In genomic region chr3:194364652-194365434, GRCh38 we compare ENCODE assay signal across 10 cellular contexts. TPM values are rescaled to one million over a fixed set of nuclear protein-coding genes. Genes with fewer than 3 reads are reported as not detected.
A peak's percentile ranks its signal among the peaks of the same experiment; 100 is the strongest.
DNase-seq lines count a peak whose midpoint lies in the region; ATAC-seq and TF ChIP-seq lines count a peak whose summit lies in the region.
"Had no signal": no experiment of that assay in that cellular context is flagged by ENCODE, and none has a peak within 500 bp of the region (broad histone marks: within the 10 kb centered on the region; RNA-seq: fewer than 3 reads in every experiment).

No MANE protein-coding gene starts in this region.

- peak overlapping the region; percentile 39 to 72 for H2BK12ac ChIP-seq in mesenchymal stem cell (ENCODE audit: low read length in 2 of 2)

- H3K27ac ChIP-seq in body of pancreas (no peak overlapping the region), mesenchymal stem cell (ENCODE audit: low read length, poor library complexity, severe bottlenecking) (peak overlapping the region; percentile 1)

- H2BK15ac ChIP-seq in mesenchymal stem cell (ENCODE audit: low read depth, poor library complexity, severe bottlenecking): peak overlapping the region; percentile 1

- no peak overlapping the region for H3K23ac ChIP-seq in mesenchymal stem cell (ENCODE audit: low read length in 2 of 2)

- H2BK5ac ChIP-seq in mesenchymal stem cell (ENCODE audit: low read depth, low read length, poor library complexity, severe bottlenecking): no peak overlapping the region

- no peak overlapping the region for H3K4ac ChIP-seq in mesenchymal stem cell (ENCODE audit: low read depth in 1 of 2, low read length in 2 of 2)

- WGBS in body of pancreas, 2 donors: 43 to 70% methylated on average over 10 to 20 of the region's 20 CpGs
- WGBS in mesenchymal stem cell: 5% methylated on average over 13 of the region's 20 CpGs

- ATAC-seq in body of pancreas (peak; percentile 41), HG03342 (IDR thresholded peaks at IDR 0.05; ENCODE audit: unreplicated experiment) (no peak)
- ATAC-seq: activated CD8-positive, alpha-beta memory T cell treated with anti-CD3 and anti-CD28 coated beads, Interleukin-2, amount 10 ng/mL, durations not matched to agents 7 days and 5 days had no signal

- DNase-seq in DMS79 (lab: John Stamatoyannopoulos, UW): peak; percentile 67
- DNase-seq in NCI-H146 (lab: John Stamatoyannopoulos, UW): peak; percentile 94
- peak in 3 of 4 donors; percentile 18 to 31 (median 22) for DNase-seq in body of pancreas
- peak; percentile 93 for DNase-seq in mesenchymal stem cell
- DNase-seq in GM19238 (ENCODE audit: insufficient read length, low spot score): no peak
- no peak for DNase-seq in T-helper 2 cell
- no peak for DNase-seq in MV-4-11 (lab: John Stamatoyannopoulos, UW)
- DNase-seq: activated CD8-positive, alpha-beta memory T cell treated with anti-CD3 and anti-CD28 coated beads, Interleukin-2, amount 10 ng/mL, durations not matched to agents 7 days and 5 days; NCI-H526 treated with DMSO at 0.1 percent for 48 hours had no signal

- H3K9ac ChIP-seq in mesenchymal stem cell (ENCODE audit: low read length): peak overlapping the region; percentile 12

- H3K4me3 ChIP-seq in body of pancreas: no peak overlapping the region
- H3K4me3 ChIP-seq in mesenchymal stem cell (ENCODE audit: insufficient read depth in 1 of 2, low read depth in 1 of 2, low read length in 2 of 2): no peak overlapping the region

- H2BK120ac ChIP-seq in mesenchymal stem cell (ENCODE audit: low read depth, low read length): no peak overlapping the region

- no peak overlapping the region for H2AK5ac ChIP-seq in mesenchymal stem cell (ENCODE audit: low read length, severe bottlenecking)

- H3K79me1 ChIP-seq in mesenchymal stem cell (replicated peaks; ENCODE audit: low read length, poor library complexity, severe bottlenecking): no peaks in the 10 kb centered on the region

- H3K27me3 ChIP-seq in body of pancreas (no peaks in the 10 kb centered on the region), mesenchymal stem cell (ENCODE audit: control insufficient read depth in 1 of 2, insufficient read depth in 1 of 2, low read length in 2 of 2) (peaks cover 33 to 48% of the 10 kb centered on the region in 2 experiments)

- H3K18ac ChIP-seq in mesenchymal stem cell (ENCODE audit: low read depth in 1 of 2, low read length in 2 of 2): peak overlapping the region in 1 of 2 experiments; percentile 48

- intact Hi-C loops in body of pancreas (cut with DNase I): no loop called here

- TF ChIP-seq POLR2A in body of pancreas (IDR thresholded peaks at IDR 0.05): no peak

- peaks cover 4% of the 10 kb centered on the region for H3K4me1 ChIP-seq in body of pancreas
- H3K4me1 ChIP-seq in mesenchymal stem cell (ENCODE audit: control insufficient read depth, insufficient read depth, low read depth, low read length): peaks cover 18% of the 10 kb centered on the region

- H3K9me3 ChIP-seq in body of pancreas (no peaks in the 10 kb centered on the region), mesenchymal stem cell (ENCODE audit: control insufficient read depth, low read length) (no peaks in the 10 kb centered on the region)

- no peak overlapping the region for H2AFZ ChIP-seq in mesenchymal stem cell (ENCODE audit: low read depth, low read length)

- no peak overlapping the region for H3K14ac ChIP-seq in mesenchymal stem cell (ENCODE audit: low read length in 2 of 2)

- H4K8ac ChIP-seq in mesenchymal stem cell (ENCODE audit: low read length): peak overlapping the region; percentile 32

- H3K36me3 ChIP-seq in body of pancreas (replicated peaks in 1 of 2; ENCODE audit: insufficient read depth in 1 of 2, low read depth in 2 of 2) (no peaks in the 10 kb centered on the region), mesenchymal stem cell (ENCODE audit: control insufficient read depth in 1 of 2, insufficient read depth in 2 of 2, low read depth in 1 of 2, low read length in 2 of 2) (no peaks in the 10 kb centered on the region)

- peak overlapping the region; percentile 34 for H3K4me2 ChIP-seq in mesenchymal stem cell (ENCODE audit: low read length, poor library complexity, severe bottlenecking)

- no peak overlapping the region for H4K91ac ChIP-seq in mesenchymal stem cell (ENCODE audit: low read length)

- no peak for TF ChIP-seq CTCF in body of pancreas (IDR thresholded peaks at IDR 0.05)

RNA-seq across cellular contexts. Expression of gene LRRC15, which starts 4.7 kb away (rescaled TPM):
- total RNA-seq in body of pancreas: under 1 TPM in 1 of 2 donors, not detected in 1; 0.26 TPM
- 0.55 TPM for polyA plus RNA-seq in mesenchymal stem cell (2013, experiment 1 of 2)
- polyA plus RNA-seq in mesenchymal stem cell (2013, experiment 2 of 2): 0.56 TPM
- total RNA-seq: activated CD8-positive, alpha-beta memory T cell treated with anti-CD3 and anti-CD28 coated beads, Interleukin-2, amount 10 ng/mL, durations not matched to agents 7 days and 5 days had no signal

RNA-seq across cellular contexts. Expression of gene CPN2, which starts 13.7 kb away (rescaled TPM):
- not detected for total RNA-seq in body of pancreas
- not detected for polyA plus RNA-seq in mesenchymal stem cell (2013, experiment 1 of 2)
- not detected for polyA plus RNA-seq in mesenchymal stem cell (2013, experiment 2 of 2)
- total RNA-seq: activated CD8-positive, alpha-beta memory T cell treated with anti-CD3 and anti-CD28 coated beads, Interleukin-2, amount 10 ng/mL, durations not matched to agents 7 days and 5 days had no signal

RNA-seq across cellular contexts. Expression of gene GP5, which starts 34.2 kb away (rescaled TPM):
- not detected for total RNA-seq in body of pancreas
- polyA plus RNA-seq in mesenchymal stem cell (2013, experiment 1 of 2): 0.03 TPM
- polyA plus RNA-seq in mesenchymal stem cell (2013, experiment 2 of 2): 0.03 TPM

Comparison
In these comparisons a context has a peak if more than half of its experiments do, and no peak if none do; other contexts are left out.
1. DNase-seq: peak in DMS79 (single experiment), NCI-H146 (single experiment), body of pancreas (3 of 4) and mesenchymal stem cell (single experiment); none in GM19238 (single experiment), T-helper 2 cell (0 of 5) and MV-4-11 (single experiment).